In the genomic region with DNA sequence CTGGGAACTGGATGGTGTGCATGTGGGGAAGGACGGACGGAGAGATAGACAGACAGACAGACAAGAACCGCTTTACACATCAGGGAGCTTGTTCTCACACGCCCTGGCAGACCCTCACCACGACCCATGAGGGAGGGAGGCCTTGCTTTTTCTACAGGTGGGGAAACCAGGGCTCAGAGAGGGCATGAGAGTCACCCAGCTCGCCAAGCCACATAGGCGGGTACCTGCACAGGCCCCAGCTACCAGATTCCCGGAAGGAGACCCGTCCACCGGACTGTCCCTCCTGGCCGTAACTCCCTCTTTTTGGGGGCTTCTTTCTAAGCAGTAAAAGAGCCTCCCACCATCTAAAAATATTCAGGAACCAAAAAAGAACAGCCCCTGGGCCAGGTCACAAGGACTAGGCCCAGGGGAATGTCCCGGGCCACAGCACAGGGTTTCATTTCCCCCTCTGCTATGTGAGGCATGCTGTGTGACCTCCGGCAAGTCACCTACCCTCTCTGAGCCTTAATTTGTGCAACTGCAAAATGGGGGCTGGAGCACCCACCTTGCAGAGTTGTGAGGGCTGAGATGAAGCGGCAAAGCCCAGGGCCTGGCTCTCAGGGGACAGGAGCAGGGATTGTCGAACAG, we compare ENCODE assay signal across 1 cellular context.
TF ChIP-seq lines count a peak whose summit lies in the region.

No MANE protein-coding gene starts in this region.

TF ChIP-seq in WTC11, 78 proteins besides CTCF, POLR2A, EP300 and RAD21 (continued from another document):
- TF ChIP-seq ZNF512 (CRISPR knock-in tag; IDR thresholded peaks at IDR 0.05; ENCODE audit: borderline replicate concordance) (no peak), TP53 (CRISPR knock-in tag; IDR thresholded peaks at IDR 0.05) (no peak), SMAD3 (CRISPR knock-in tag; IDR thresholded peaks at IDR 0.05; ENCODE audit: borderline replicate concordance) (no peak), RELA (CRISPR knock-in tag; IDR thresholded peaks at IDR 0.05; ENCODE audit: borderline replicate concordance) (no peak)
- TF ChIP-seq, protein P1, sequence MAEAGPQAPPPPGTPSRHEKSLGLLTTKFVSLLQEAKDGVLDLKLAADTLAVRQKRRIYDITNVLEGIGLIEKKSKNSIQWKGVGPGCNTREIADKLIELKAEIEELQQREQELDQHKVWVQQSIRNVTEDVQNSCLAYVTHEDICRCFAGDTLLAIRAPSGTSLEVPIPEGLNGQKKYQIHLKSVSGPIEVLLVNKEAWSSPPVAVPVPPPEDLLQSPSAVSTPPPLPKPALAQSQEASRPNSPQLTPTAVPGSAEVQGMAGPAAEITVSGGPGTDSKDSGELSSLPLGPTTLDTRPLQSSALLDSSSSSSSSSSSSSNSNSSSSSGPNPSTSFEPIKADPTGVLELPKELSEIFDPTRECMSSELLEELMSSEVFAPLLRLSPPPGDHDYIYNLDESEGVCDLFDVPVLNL (CRISPR knock-in tag; IDR thresholded peaks at IDR 0.05; ENCODE audit: borderline replicate concordance, low read depth) = no peak
